ENCODE assay signal across 1 cellular context in the genomic region with DNA sequence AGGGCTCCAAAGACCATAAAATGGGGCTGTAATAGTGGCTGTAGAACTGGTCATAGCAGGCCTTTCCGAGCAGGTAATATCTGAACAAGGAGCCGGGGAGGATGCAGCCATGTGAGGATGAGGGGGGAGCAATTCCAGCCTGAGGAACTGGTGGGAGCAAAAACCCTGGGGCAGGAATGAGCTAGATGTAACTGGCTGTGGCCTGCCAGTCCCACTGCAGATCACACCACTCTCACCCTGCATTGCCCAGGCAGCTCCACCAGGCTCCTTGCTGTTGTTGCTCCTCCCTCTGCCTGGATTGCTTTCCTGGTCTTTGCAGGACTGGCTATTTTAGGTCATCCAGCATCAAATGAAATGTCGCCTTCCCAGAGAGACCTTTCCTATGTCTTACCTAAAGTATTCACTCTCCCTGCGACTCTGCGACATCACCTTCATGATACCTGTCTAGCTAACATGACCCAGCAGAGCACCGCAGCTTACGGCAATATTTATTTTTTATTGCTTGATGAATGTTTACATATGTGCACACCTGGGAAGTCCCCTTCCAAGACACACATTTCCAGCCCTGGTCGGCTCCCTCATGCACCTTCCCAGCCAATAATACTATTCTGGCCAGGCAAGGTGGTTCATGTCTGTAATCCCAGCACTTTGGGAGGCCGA.
TF ChIP-seq lines count a peak whose summit lies in the region.

No MANE protein-coding gene starts in this region.

TF ChIP-seq in H1, 55 proteins besides CTCF, POLR2A, EP300 and RAD21:
- TF ChIP-seq RBBP5 (IDR thresholded peaks at IDR 0.05; ENCODE audit: borderline replicate concordance, low read depth, low read length) (no peak), RNF2 (IDR thresholded peaks at IDR 0.05; ENCODE audit: borderline replicate concordance, low read depth, low read length, missing control alignments, poor library complexity, severe bottlenecking) (no peak), SP1 (IDR thresholded peaks at IDR 0.05; ENCODE audit: low read depth, low read length) (no peak), GABPA (IDR thresholded peaks at IDR 0.05; ENCODE audit: borderline replicate concordance, insufficient read depth, low read length) (no peak), KDM1A (IDR thresholded peaks at IDR 0.05; ENCODE audit: borderline replicate concordance, low read length) (no peak), EGR1 (IDR thresholded peaks at IDR 0.05; ENCODE audit: borderline replicate concordance, low read depth, low read length) (no peak), CBX5 (IDR thresholded peaks at IDR 0.05; ENCODE audit: low read depth, low read length) (no peak), JUN (IDR thresholded peaks at IDR 0.05; ENCODE audit: low read depth, low read length) (no peak), SP2 (IDR thresholded peaks at IDR 0.05; ENCODE audit: low read length) (no peak), PHF8 (conservative IDR thresholded peaks at IDR 0.05; ENCODE audit: low read depth, low read length) (no peak), YY1 (IDR thresholded peaks at IDR 0.05; ENCODE audit: low read depth, low read length) (no peak), KDM4A (IDR thresholded peaks at IDR 0.05; ENCODE audit: low read depth, low read length, severe bottlenecking) (no peak), TAF7 (optimal IDR thresholded peaks at IDR 0.05; ENCODE audit: borderline replicate concordance, low read depth, low read length) (no peak), BRCA1 (IDR thresholded peaks at IDR 0.05; ENCODE audit: low read depth, low read length) (no peak)
- TF ChIP-seq, protein P1, sequence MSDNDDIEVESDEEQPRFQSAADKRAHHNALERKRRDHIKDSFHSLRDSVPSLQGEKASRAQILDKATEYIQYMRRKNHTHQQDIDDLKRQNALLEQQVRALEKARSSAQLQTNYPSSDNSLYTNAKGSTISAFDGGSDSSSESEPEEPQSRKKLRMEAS (IDR thresholded peaks at IDR 0.05): no peak
- TF ChIP-seq, protein P2, sequence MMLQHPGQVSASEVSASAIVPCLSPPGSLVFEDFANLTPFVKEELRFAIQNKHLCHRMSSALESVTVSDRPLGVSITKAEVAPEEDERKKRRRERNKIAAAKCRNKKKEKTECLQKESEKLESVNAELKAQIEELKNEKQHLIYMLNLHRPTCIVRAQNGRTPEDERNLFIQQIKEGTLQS (IDR thresholded peaks at IDR 0.05; ENCODE audit: insufficient read depth, low read depth, low read length): no peak
